Comparison of ENCODE assay signal across 21 cellular contexts in genomic region chr7:155228459-155228845, GRCh38.
A peak's percentile ranks its signal among the peaks of the same experiment; 100 is the strongest.
DNase-seq lines count a peak whose midpoint lies in the region; ATAC-seq and TF ChIP-seq lines count a peak whose summit lies in the region.
"Had no signal": no experiment of that assay in that cellular context is flagged by ENCODE, and none has a peak within 500 bp of the region (broad histone marks: within the 10 kb centered on the region; RNA-seq: fewer than 3 reads in every experiment).

No MANE protein-coding gene starts in this region.

- peak overlapping the region; percentile 15 to 64 (median 42); a peak in 18 of 22 replicates for H3K4me2 ChIP-seq in BLaER1 treated with 17β-estradiol and CSF1 and Interleukin-3, amounts not matched to agents 10 nM and 100 nM
- H3K4me2 ChIP-seq in IMR-90 (ENCODE audit: low read depth, low read length) (no peak overlapping the region), fibroblast of lung (ENCODE audit: extremely low read depth, insufficient read depth, low read length) (no peak overlapping the region), trophoblast cell (ENCODE audit: low read length) (no peak overlapping the region)

- H4K5ac ChIP-seq in IMR-90 (ENCODE audit: low read depth, low read length) = no peak overlapping the region

- H3K79me1 ChIP-seq in IMR-90 (ENCODE audit: low read depth in 1 of 2, low read length in 2 of 2) = no peaks in the 10 kb centered on the region
- peaks cover 4% of the 10 kb centered on the region for H3K79me1 ChIP-seq in trophoblast cell (ENCODE audit: low read length)

- peak overlapping the region; percentile 50 for H2AK9ac ChIP-seq in IMR-90 (replicated peaks; ENCODE audit: low read depth, low read length, poor library complexity)

- H3K4ac ChIP-seq in IMR-90 (ENCODE audit: low read depth, low read length) = peak overlapping the region; percentile 84
- H3K4ac ChIP-seq in trophoblast cell (ENCODE audit: low read depth, low read length) = no peak overlapping the region

- BruUV-seq in IMR-90 (replicated peaks; lab: Mats Ljungman, UMichigan) = no TSS peak

- H4K20me1 ChIP-seq in BLaER1 treated with 17β-estradiol and CSF1 and Interleukin-3, amounts not matched to agents 10 nM and 100 nM = no peaks in the 10 kb centered on the region
- H4K20me1 ChIP-seq in IMR-90 (ENCODE audit: insufficient read depth, low read length) = no peaks in the 10 kb centered on the region
- no peaks in the 10 kb centered on the region for H4K20me1 ChIP-seq in fibroblast of lung (ENCODE audit: control insufficient read depth, extremely low read depth, insufficient read depth, low read length)

- H4K12ac ChIP-seq in trophoblast cell (ENCODE audit: low read depth, low read length) = no peak overlapping the region

- H3K27ac ChIP-seq in BLaER1 treated with 17β-estradiol and CSF1 and Interleukin-3, amounts not matched to agents 10 nM and 100 nM = no peak overlapping the region
- no peak overlapping the region for H3K27ac ChIP-seq in IMR-90 (ENCODE audit: insufficient read depth, low read length)
- no peak overlapping the region for H3K27ac ChIP-seq in fibroblast of lung (ENCODE audit: insufficient read depth, low read length)
- no peak overlapping the region for H3K27ac ChIP-seq in trophoblast cell (ENCODE audit: low read depth, low read length)
- H3K27ac ChIP-seq in esophagus muscularis mucosa (replicated peaks in 1 of 4) = no peak overlapping the region
- H3K27ac ChIP-seq: lower lobe of right lung, prostate gland had no signal

- no peaks in the 10 kb centered on the region for H3K9me3 Mint-ChIP-seq in T-helper 2 cell treated with Interferon-gamma antibody and Interleukin-4, amounts not matched to agents 5 μg/mL and 100 μg/mL, for 36 hours
- H3K9me3 Mint-ChIP-seq: activated naive CD4-positive, alpha-beta T cell treated with anti-CD3 and anti-CD28 coated beads, Interleukin-2, amount 10 ng/mL, durations not matched to agents 7 days and 5 days; activated T-cell treated with anti-CD3 and anti-CD28 coated beads, Interleukin-2, amount 50 U/mL, for 24 hours; CD4-positive, alpha-beta memory T cell; naive B cell had no signal

- no peak for TF ChIP-seq RAD21 in IMR-90 (IDR thresholded peaks at IDR 0.05; ENCODE audit: low read length)

- intact Hi-C loops in IMR-90 (cut with micrococcal nuclease) = no loop called here
- intact Hi-C loops in esophagus muscularis mucosa (cut with DNase I) = no loop called here

- no peak for ATAC-seq in IMR-90 (ENCODE audit: low read depth)
- ATAC-seq: activated CD8-positive, alpha-beta T cell treated with anti-CD3 and anti-CD28 coated beads, Interleukin-2, amount 10 ng/mL, durations not matched to agents 7 days and 5 days; lower lobe of right lung had no signal

- H3K18ac ChIP-seq in IMR-90 (ENCODE audit: low read depth, low read length) (no peak overlapping the region), trophoblast cell (ENCODE audit: low read length) (no peak overlapping the region)

- TF ChIP-seq CTCF in IMR-90 (conservative IDR thresholded peaks at IDR 0.05; ENCODE audit: low read depth, low read length) = no peak
- no peak for TF ChIP-seq CTCF in fibroblast of lung (conservative IDR thresholded peaks at IDR 0.05 in 1 of 2, IDR thresholded peaks at IDR 0.05 in 1 of 2; ENCODE audit: low read depth in 1 of 2, low read length in 2 of 2)
- TF ChIP-seq CTCF in esophagus muscularis mucosa (IDR thresholded peaks at IDR 0.05) = no peak

- no peaks in the 10 kb centered on the region for H3K27me3 ChIP-seq in BLaER1 treated with 17β-estradiol and CSF1 and Interleukin-3, amounts not matched to agents 10 nM and 100 nM
- peaks cover 2% of the 10 kb centered on the region; the same call in 1 of the 2 replicates for H3K27me3 ChIP-seq in IMR-90 (ENCODE audit: control insufficient read depth, insufficient read depth, low read length)
- no peaks in the 10 kb centered on the region for H3K27me3 ChIP-seq in fibroblast of lung (ENCODE audit: control insufficient read depth, insufficient read depth, low read length)
- H3K27me3 ChIP-seq in trophoblast cell (ENCODE audit: insufficient read depth, low read length) = no peaks in the 10 kb centered on the region
- H3K27me3 ChIP-seq in esophagus muscularis mucosa = peaks cover 0 to 22% (median 0%) of the 10 kb centered on the region in 4 donors

- peaks cover 6 to 15% (median 13%) of the 10 kb centered on the region in 10 experiments; a peak in 17 of 20 replicates for H3K4me1 ChIP-seq in BLaER1 treated with 17β-estradiol and CSF1 and Interleukin-3, amounts not matched to agents 10 nM and 100 nM
- H3K4me1 ChIP-seq in IMR-90 (ENCODE audit: control insufficient read depth, insufficient read depth, low read length) = peaks cover 10% of the 10 kb centered on the region
- H3K4me1 ChIP-seq in fibroblast of lung (ENCODE audit: control insufficient read depth, extremely low read depth, insufficient read depth, low read length) = peaks cover 4% of the 10 kb centered on the region
- H3K4me1 ChIP-seq in trophoblast cell (ENCODE audit: control insufficient read depth in 1 of 2, insufficient read depth in 2 of 2, low read length in 2 of 2) = peaks cover 19 to 23% of the 10 kb centered on the region in 2 experiments
- H3K4me1 ChIP-seq in esophagus muscularis mucosa = peaks cover 0 to 7% (median 2%) of the 10 kb centered on the region in 4 donors
- H3K4me1 ChIP-seq: lower lobe of right lung had no signal

- H3K27me3 Mint-ChIP-seq in T-helper 2 cell treated with Interferon-gamma antibody and Interleukin-4, amounts not matched to agents 5 μg/mL and 100 μg/mL, for 36 hours (ENCODE audit: low read depth) = peaks cover 8% of the 10 kb centered on the region
- H3K27me3 Mint-ChIP-seq: activated T-cell treated with anti-CD3 and anti-CD28 coated beads, Interleukin-2, amount 50 U/mL, for 24 hours had no signal

- H2BK120ac ChIP-seq in IMR-90 (ENCODE audit: low read depth, low read length) = peak overlapping the region; percentile 76; the same call in 1 of the 2 replicates
- H2BK120ac ChIP-seq in trophoblast cell (ENCODE audit: insufficient read depth, low read length, poor library complexity) = no peak overlapping the region

- no peak overlapping the region for H3K4me3 ChIP-seq in BLaER1 treated with 17β-estradiol and CSF1 and Interleukin-3, amounts not matched to agents 10 nM and 100 nM
- H3K4me3 ChIP-seq in IMR-90 (ENCODE audit: insufficient read depth, low read depth, low read length) (no peak overlapping the region), fibroblast of lung (replicated peaks in 1 of 4; ENCODE audit: control extremely low read depth in 1 of 4, insufficient read depth in 1 of 4, low read depth in 3 of 4, low read length in 4 of 4) (no peak overlapping the region), trophoblast cell (ENCODE audit: low read depth, low read length) (no peak overlapping the region), esophagus muscularis mucosa (no peak overlapping the region)
- H3K4me3 ChIP-seq: lower lobe of right lung, prostate gland had no signal

- no peak overlapping the region for H2BK12ac ChIP-seq in trophoblast cell (ENCODE audit: low read length)

- no peaks in the 10 kb centered on the region for H3K4me1 Mint-ChIP-seq in T-helper 2 cell treated with Interferon-gamma antibody and Interleukin-4, amounts not matched to agents 5 μg/mL and 100 μg/mL, for 36 hours (ENCODE audit: low read depth)
- H3K4me1 Mint-ChIP-seq: activated naive CD4-positive, alpha-beta T cell treated with anti-CD3 and anti-CD28 coated beads, Interleukin-2, amount 10 ng/mL, durations not matched to agents 7 days and 5 days had no signal

- DNase-seq in IMR-90 = peak; percentile 45
- DNase-seq in fibroblast of lung (ENCODE audit: low read depth in 2 of 2) = peak; percentile 28 to 64
- DNase-seq in trophoblast cell = peak; percentile 96 to 98
- no peak for DNase-seq in NCI-H510A (lab: John Stamatoyannopoulos, UW)
- no peak for DNase-seq in esophagus muscularis mucosa (ENCODE audit: extremely low spot score)
- no peak for DNase-seq in iPS-NIHi11 (ENCODE audit: low spot score)
- no peak for DNase-seq in T-helper 2 cell treated with Interferon-gamma antibody and Interleukin-4, amounts not matched to agents 5 μg/mL and 100 μg/mL, for 36 hours (ENCODE audit: low spot score)
- DNase-seq: activated CD4-positive, CD25-positive, alpha-beta regulatory T cell; activated CD8-positive, alpha-beta T cell treated with anti-CD3 and anti-CD28 coated beads, Interleukin-2, amount 10 ng/mL, durations not matched to agents 7 days and 5 days; activated naive CD4-positive, alpha-beta T cell treated with anti-CD3 and anti-CD28 coated beads, Interleukin-2, amount 10 ng/mL, durations not matched to agents 7 days and 5 days; activated T-cell treated with anti-CD3 and anti-CD28 coated beads, Interleukin-2, amount 50 U/mL, for 24 hours; CD4-positive, alpha-beta memory T cell; DND-41; GOT3; lower lobe of right lung; naive B cell; NCI-H526 treated with DMSO at 0.1 percent for 48 hours; OCI-M1; stimulated activated CD4-positive, alpha-beta T cell treated with anti-CD3 and anti-CD28 coated beads, Interleukin-12 subunit alpha, Interleukin-12 subunit beta, amount 100 ng/mL, for 4 hours had no signal

- no peak overlapping the region for H3K9ac ChIP-seq in BLaER1 treated with 17β-estradiol and CSF1 and Interleukin-3, amounts not matched to agents 10 nM and 100 nM
- no peak overlapping the region for H3K9ac ChIP-seq in IMR-90 (ENCODE audit: low read depth, low read length)
- no peak overlapping the region for H3K9ac ChIP-seq in fibroblast of lung (ENCODE audit: insufficient read depth, low read length)
- H3K9ac ChIP-seq in trophoblast cell (ENCODE audit: low read length) = no peak overlapping the region

- H4K91ac ChIP-seq in IMR-90 (ENCODE audit: insufficient read depth, low read depth, low read length) (peak overlapping the region; percentile 61; the same call in 1 of the 2 replicates), trophoblast cell (ENCODE audit: low read depth, low read length) (peak overlapping the region; percentile 7)

- H3K14ac ChIP-seq in IMR-90 (replicated peaks; ENCODE audit: low read depth, low read length) (peak overlapping the region; percentile 19; the same call in 1 of the 2 replicates), trophoblast cell (ENCODE audit: low read length) (no peak overlapping the region)

- peak overlapping the region; percentile 63 for H2BK20ac ChIP-seq in IMR-90 (ENCODE audit: low read depth, low read length)

- H3K9me1 ChIP-seq in IMR-90 (ENCODE audit: insufficient read depth, low read length) = peaks cover 13% of the 10 kb centered on the region

- H3K4me3 Mint-ChIP-seq in T-helper 2 cell treated with Interferon-gamma antibody and Interleukin-4, amounts not matched to agents 5 μg/mL and 100 μg/mL, for 36 hours = no peak overlapping the region
- H3K4me3 Mint-ChIP-seq: activated CD8-positive, alpha-beta T cell treated with anti-CD3 and anti-CD28 coated beads, Interleukin-2, amount 10 ng/mL, durations not matched to agents 7 days and 5 days; activated naive CD4-positive, alpha-beta T cell treated with anti-CD3 and anti-CD28 coated beads, Interleukin-2, amount 10 ng/mL, durations not matched to agents 7 days and 5 days; activated T-cell treated with anti-CD3 and anti-CD28 coated beads, Interleukin-2, amount 50 U/mL, for 24 hours; CD4-positive, alpha-beta memory T cell; naive B cell had no signal

- no peak overlapping the region for H3K56ac ChIP-seq in IMR-90 (ENCODE audit: extremely low read depth, insufficient read depth, low read length)

- H3K36me3 Mint-ChIP-seq in T-helper 2 cell treated with Interferon-gamma antibody and Interleukin-4, amounts not matched to agents 5 μg/mL and 100 μg/mL, for 36 hours (ENCODE audit: low read depth) = no peaks in the 10 kb centered on the region
- H3K36me3 Mint-ChIP-seq: activated naive CD4-positive, alpha-beta T cell treated with anti-CD3 and anti-CD28 coated beads, Interleukin-2, amount 10 ng/mL, durations not matched to agents 7 days and 5 days; CD4-positive, alpha-beta memory T cell; naive B cell had no signal

- no peak overlapping the region for H3K27ac Mint-ChIP-seq in T-helper 2 cell treated with Interferon-gamma antibody and Interleukin-4, amounts not matched to agents 5 μg/mL and 100 μg/mL, for 36 hours
- H3K27ac Mint-ChIP-seq: activated CD8-positive, alpha-beta T cell treated with anti-CD3 and anti-CD28 coated beads, Interleukin-2, amount 10 ng/mL, durations not matched to agents 7 days and 5 days; activated naive CD4-positive, alpha-beta T cell treated with anti-CD3 and anti-CD28 coated beads, Interleukin-2, amount 10 ng/mL, durations not matched to agents 7 days and 5 days; activated T-cell treated with anti-CD3 and anti-CD28 coated beads, Interleukin-2, amount 50 U/mL, for 24 hours; CD4-positive, alpha-beta memory T cell had no signal

- H2AK5ac ChIP-seq in IMR-90 (ENCODE audit: low read depth, low read length) (peak overlapping the region; percentile 91), trophoblast cell (ENCODE audit: low read length) (peak overlapping the region; percentile 64)

- no peaks in the 10 kb centered on the region for H3K36me3 ChIP-seq in BLaER1 treated with 17β-estradiol and CSF1 and Interleukin-3, amounts not matched to agents 10 nM and 100 nM
- no peaks in the 10 kb centered on the region for H3K36me3 ChIP-seq in IMR-90 (ENCODE audit: control insufficient read depth, insufficient read depth, low read length)
- no peaks in the 10 kb centered on the region for H3K36me3 ChIP-seq in fibroblast of lung (ENCODE audit: control insufficient read depth, insufficient read depth, low read length)
- no peaks in the 10 kb centered on the region for H3K36me3 ChIP-seq in trophoblast cell (ENCODE audit: control insufficient read depth in 1 of 2, insufficient read depth in 2 of 2, low read length in 2 of 2)
- no peaks in the 10 kb centered on the region for H3K36me3 ChIP-seq in esophagus muscularis mucosa
- H3K36me3 ChIP-seq: lower lobe of right lung, prostate gland had no signal

- peak overlapping the region; percentile 31 for H2BK5ac ChIP-seq in IMR-90 (ENCODE audit: low read depth, low read length, poor library complexity, severe bottlenecking)
- no peak overlapping the region for H2BK5ac ChIP-seq in trophoblast cell (ENCODE audit: low read depth, low read length, poor library complexity)

- H2AFZ ChIP-seq in IMR-90 (replicated peaks; ENCODE audit: low read length, poor library complexity) = no peak overlapping the region
- no peak overlapping the region for H2AFZ ChIP-seq in fibroblast of lung (ENCODE audit: low read length)
- no peak overlapping the region for H2AFZ ChIP-seq in trophoblast cell (ENCODE audit: insufficient read depth, low read length, poor library complexity)

- in situ Hi-C loops in IMR-90 (cut with MboI; ENCODE audit: low sequenced_read_pairs) = no loop called here

- H3K79me2 ChIP-seq in fibroblast of lung (ENCODE audit: control insufficient read depth, insufficient read depth, low read length) = no peaks in the 10 kb centered on the region
- H3K79me2 ChIP-seq in trophoblast cell (ENCODE audit: control insufficient read depth, insufficient read depth, low read length, poor library complexity) = no peaks in the 10 kb centered on the region

- WGBS in IMR-90 (ENCODE audit: extremely low coverage in 2 of 2, insufficient read length in 1 of 2), 2 experiments = 100% methylated on average over 1 of the region's 8 CpGs; no CpG with 5 or more reads in 1 of the 2 experiments
- no CpG with 5 or more reads among the region's 8 CpGs for WGBS in trophoblast cell (ENCODE audit: extremely low coverage, insufficient coverage, insufficient read length)
- 80% methylated on average over 8 of the region's 8 CpGs for WGBS in esophagus muscularis mucosa

- no peak overlapping the region for H3K23ac ChIP-seq in IMR-90 (ENCODE audit: low read depth, low read length)
- no peak overlapping the region for H3K23ac ChIP-seq in trophoblast cell (ENCODE audit: low read length)

- CTCF ChIA-PET in IMR-90 (lab: Yijun Ruan, JAX) = no interaction called here

- dilution Hi-C loops in IMR-90 (cut with HindIII; ENCODE audit: low sequenced_read_pairs, unreplicated experiment) = no loop called here

- TF ChIP-seq POLR2A in IMR-90 (IDR thresholded peaks at IDR 0.05; ENCODE audit: low read depth, low read length) (no peak), esophagus muscularis mucosa (IDR thresholded peaks at IDR 0.05; ENCODE audit: low read depth) (no peak)

- H4K8ac ChIP-seq in IMR-90 (ENCODE audit: low read depth in 2 of 2, low read length in 2 of 2) (peak overlapping the region in 1 of 2 experiments; percentile 30; a peak in 1 of 4 replicates), trophoblast cell (ENCODE audit: low read depth, low read length) (no peak overlapping the region)

- POLR2A ChIA-PET in IMR-90 (lab: Charles Lee; ENCODE audit: unreplicated experiment) = interaction anchor here (0.6 kb wide), 1 partner anchor 341 kb away, joined by 4 read pairs; no protein-coding TSS in a partner anchor

- TF ChIP-seq EP300 in esophagus muscularis mucosa (IDR thresholded peaks at IDR 0.05) = no peak

- H3K9me3 ChIP-seq in BLaER1 treated with 17β-estradiol and CSF1 and Interleukin-3, amounts not matched to agents 10 nM and 100 nM (replicated peaks in 1 of 11) = no peaks in the 10 kb centered on the region
- no peaks in the 10 kb centered on the region for H3K9me3 ChIP-seq in IMR-90 (ENCODE audit: control insufficient read depth, insufficient read depth, low read length)
- H3K9me3 ChIP-seq in fibroblast of lung (ENCODE audit: control insufficient read depth, insufficient read depth, low read depth, low read length) = no peaks in the 10 kb centered on the region
- peaks cover 4% of the 10 kb centered on the region for H3K9me3 ChIP-seq in trophoblast cell (ENCODE audit: insufficient read depth, low read depth, low read length)
- H3K9me3 ChIP-seq in esophagus muscularis mucosa = no peaks in the 10 kb centered on the region
- H3K9me3 ChIP-seq: lower lobe of right lung, prostate gland had no signal

- H2BK15ac ChIP-seq in IMR-90 (ENCODE audit: low read depth, low read length) = peak overlapping the region; percentile 95

Comparison
In these comparisons a context has a peak if more than half of its experiments do, and no peak if none do; other contexts are left out.
1. H3K4me2 ChIP-seq: peak in BLaER1 treated with 17β-estradiol and CSF1 and Interleukin-3, amounts not matched to agents 10 nM and 100 nM (11 of 11); none in IMR-90 (single experiment), fibroblast of lung (single experiment) and trophoblast cell (single experiment).
2. DNase-seq: peak in IMR-90 (single experiment), fibroblast of lung (2 of 2) and trophoblast cell (2 of 2); none in NCI-H510A (single experiment), esophagus muscularis mucosa (single experiment), iPS-NIHi11 (single experiment) and T-helper 2 cell treated with Interferon-gamma antibody and Interleukin-4, amounts not matched to agents 5 μg/mL and 100 μg/mL, for 36 hours (single experiment).